1 cellular context compared by ENCODE assay signal in the genomic region with DNA sequence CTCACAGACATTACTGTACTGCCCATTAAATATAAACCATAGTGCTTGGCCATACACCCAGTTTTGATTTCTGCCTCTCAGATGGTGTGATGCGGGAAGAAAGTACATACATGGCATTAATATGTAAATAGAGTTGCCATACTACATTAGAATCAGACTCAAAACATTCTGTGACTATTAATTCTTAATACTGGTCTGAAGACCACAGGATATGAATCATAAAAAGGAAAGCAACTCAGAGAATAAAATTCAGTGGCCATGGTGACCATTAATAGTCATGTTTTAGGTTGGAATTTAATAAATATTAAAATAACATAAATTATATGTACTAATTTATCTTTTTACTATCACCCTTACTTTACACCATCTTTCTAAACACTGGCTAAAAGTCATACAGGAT.
TF ChIP-seq lines count a peak whose summit lies in the region.

No MANE protein-coding gene starts in this region.

TF ChIP-seq in A549, 52 proteins besides CTCF, POLR2A, EP300 and RAD21 (continued from another document):
- TF ChIP-seq, protein P1, sequence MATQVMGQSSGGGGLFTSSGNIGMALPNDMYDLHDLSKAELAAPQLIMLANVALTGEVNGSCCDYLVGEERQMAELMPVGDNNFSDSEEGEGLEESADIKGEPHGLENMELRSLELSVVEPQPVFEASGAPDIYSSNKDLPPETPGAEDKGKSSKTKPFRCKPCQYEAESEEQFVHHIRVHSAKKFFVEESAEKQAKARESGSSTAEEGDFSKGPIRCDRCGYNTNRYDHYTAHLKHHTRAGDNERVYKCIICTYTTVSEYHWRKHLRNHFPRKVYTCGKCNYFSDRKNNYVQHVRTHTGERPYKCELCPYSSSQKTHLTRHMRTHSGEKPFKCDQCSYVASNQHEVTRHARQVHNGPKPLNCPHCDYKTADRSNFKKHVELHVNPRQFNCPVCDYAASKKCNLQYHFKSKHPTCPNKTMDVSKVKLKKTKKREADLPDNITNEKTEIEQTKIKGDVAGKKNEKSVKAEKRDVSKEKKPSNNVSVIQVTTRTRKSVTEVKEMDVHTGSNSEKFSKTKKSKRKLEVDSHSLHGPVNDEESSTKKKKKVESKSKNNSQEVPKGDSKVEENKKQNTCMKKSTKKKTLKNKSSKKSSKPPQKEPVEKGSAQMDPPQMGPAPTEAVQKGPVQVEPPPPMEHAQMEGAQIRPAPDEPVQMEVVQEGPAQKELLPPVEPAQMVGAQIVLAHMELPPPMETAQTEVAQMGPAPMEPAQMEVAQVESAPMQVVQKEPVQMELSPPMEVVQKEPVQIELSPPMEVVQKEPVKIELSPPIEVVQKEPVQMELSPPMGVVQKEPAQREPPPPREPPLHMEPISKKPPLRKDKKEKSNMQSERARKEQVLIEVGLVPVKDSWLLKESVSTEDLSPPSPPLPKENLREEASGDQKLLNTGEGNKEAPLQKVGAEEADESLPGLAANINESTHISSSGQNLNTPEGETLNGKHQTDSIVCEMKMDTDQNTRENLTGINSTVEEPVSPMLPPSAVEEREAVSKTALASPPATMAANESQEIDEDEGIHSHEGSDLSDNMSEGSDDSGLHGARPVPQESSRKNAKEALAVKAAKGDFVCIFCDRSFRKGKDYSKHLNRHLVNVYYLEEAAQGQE (IDR thresholded peaks at IDR 0.05): no peak
- TF ChIP-seq SREBF2 (IDR thresholded peaks at IDR 0.05) (no peak), BHLHE40 (IDR thresholded peaks at IDR 0.05; ENCODE audit: low read depth, low read length) (no peak), NFE2L2 (conservative IDR thresholded peaks at IDR 0.05; ENCODE audit: low read length) (no peak), TFCP2L1 (CRISPR knock-in tag; IDR thresholded peaks at IDR 0.05) (no peak)
